In the genomic region with DNA sequence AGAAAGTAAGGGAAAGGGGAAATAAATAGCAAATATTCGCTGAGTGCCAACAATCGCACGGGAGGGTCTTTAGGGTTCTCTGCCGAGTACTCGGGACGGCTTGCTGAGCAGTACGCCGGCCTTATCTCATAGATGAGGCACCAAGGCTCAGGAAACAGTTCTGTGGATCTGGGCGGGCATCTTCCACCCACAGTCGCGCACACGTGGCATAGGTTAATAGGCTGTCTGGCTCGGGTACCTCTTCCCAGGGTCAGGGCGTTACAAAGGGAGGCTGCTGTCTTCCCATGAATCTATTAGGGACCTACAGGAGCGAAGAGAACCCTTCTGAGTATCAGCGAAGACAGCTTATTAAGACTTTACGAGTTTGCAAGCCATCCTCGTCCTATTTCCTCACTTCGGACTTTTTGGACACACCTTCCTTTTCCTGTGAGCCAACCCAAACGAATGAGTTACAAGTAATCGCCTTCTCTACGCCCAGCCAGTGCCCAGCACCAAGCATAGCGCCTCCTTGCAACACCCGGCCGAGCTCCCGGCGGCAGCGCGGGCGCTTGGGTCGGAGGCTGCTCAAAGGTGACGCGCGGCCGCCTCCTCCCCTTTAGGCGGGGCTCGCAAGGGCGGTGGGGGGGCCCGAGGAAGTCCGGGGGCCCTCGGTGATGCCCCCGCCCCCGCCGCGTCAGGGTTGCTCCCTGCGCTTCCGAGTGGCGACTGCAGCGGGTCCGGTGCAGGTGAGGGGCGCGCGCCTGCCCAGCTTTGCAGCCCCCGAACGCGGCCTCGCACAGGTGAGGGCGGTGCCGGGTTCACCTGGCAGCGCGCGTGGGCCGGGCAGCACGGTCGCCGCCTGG, we compare ENCODE assay signal across 8 cellular contexts. TPM values are rescaled to one million over a fixed set of nuclear protein-coding genes. Genes with fewer than 3 reads are reported as not detected.
DNase-seq lines count a peak whose midpoint lies in the region; ATAC-seq and TF ChIP-seq lines count a peak whose summit lies in the region.

A gene with protein sequence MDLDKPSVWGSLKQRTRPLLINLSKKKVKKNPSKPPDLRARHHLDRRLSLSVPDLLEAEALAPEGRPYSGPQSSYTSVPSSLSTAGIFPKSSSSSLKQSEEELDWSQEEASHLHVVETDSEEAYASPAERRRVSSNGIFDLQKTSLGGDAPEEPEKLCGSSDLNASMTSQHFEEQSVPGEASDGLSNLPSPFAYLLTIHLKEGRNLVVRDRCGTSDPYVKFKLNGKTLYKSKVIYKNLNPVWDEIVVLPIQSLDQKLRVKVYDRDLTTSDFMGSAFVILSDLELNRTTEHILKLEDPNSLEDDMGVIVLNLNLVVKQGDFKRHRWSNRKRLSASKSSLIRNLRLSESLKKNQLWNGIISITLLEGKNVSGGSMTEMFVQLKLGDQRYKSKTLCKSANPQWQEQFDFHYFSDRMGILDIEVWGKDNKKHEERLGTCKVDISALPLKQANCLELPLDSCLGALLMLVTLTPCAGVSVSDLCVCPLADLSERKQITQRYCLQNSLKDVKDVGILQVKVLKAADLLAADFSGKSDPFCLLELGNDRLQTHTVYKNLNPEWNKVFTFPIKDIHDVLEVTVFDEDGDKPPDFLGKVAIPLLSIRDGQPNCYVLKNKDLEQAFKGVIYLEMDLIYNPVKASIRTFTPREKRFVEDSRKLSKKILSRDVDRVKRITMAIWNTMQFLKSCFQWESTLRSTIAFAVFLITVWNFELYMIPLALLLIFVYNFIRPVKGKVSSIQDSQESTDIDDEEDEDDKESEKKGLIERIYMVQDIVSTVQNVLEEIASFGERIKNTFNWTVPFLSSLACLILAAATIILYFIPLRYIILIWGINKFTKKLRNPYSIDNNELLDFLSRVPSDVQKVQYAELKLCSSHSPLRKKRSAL (plus strand): TSS at position 676 of the 842 bp plus-strand sequence. CDS start 66,705 bp downstream, outside the sequence.

- H3K27me3 Mint-ChIP-seq in activated naive CD8-positive, alpha-beta T cell treated with anti-CD3 and anti-CD28 coated beads, Interleukin-2, amount 50 U/mL, for 24 hours, result no peaks in the 10 kb centered on the region

- no peaks in the 10 kb centered on the region for H3K9me3 Mint-ChIP-seq in activated naive CD8-positive, alpha-beta T cell treated with anti-CD3 and anti-CD28 coated beads, Interleukin-2, amount 50 U/mL, for 24 hours

- peak within 1 kb of the TSS; percentile 80 to 98 (median 90) for H3K27ac ChIP-seq in spleen

- ATAC-seq in GM21529 (IDR thresholded peaks at IDR 0.05; ENCODE audit: unreplicated experiment), result peak; percentile 64
- peak; percentile 81 for ATAC-seq in activated naive CD8-positive, alpha-beta T cell treated with anti-CD3 and anti-CD28 coated beads, Interleukin-2, amount 50 U/mL, for 24 hours

- H3K4me3 Mint-ChIP-seq in activated naive CD8-positive, alpha-beta T cell treated with anti-CD3 and anti-CD28 coated beads, Interleukin-2, amount 50 U/mL, for 24 hours, result peak within 1 kb of the TSS; percentile 86

- H3K4me3 ChIP-seq in spleen, result peak within 1 kb of the TSS; percentile 63 to 91 (median 76)

- peak; percentile 30 for DNase-seq in D341Med (ENCODE audit: low spot score)
- peak; percentile 89 for DNase-seq in KBM-7
- DNase-seq in T follicular helper cell (ENCODE audit: low read depth), result peak; percentile 65
- DNase-seq in activated naive CD8-positive, alpha-beta T cell treated with anti-CD3 and anti-CD28 coated beads, Interleukin-2, amount 50 U/mL, for 24 hours, result peak; percentile 87
- DNase-seq in iPS DF 4.7 (ENCODE audit: extremely low read depth, low spot score), result peak; percentile 46
- peak; percentile 99 for DNase-seq in spleen
- no peak for DNase-seq in SIG-M5 (lab: John Stamatoyannopoulos, UW)

- peak; percentile 24 to 62 (median 52) for TF ChIP-seq POLR2A in spleen (IDR thresholded peaks at IDR 0.05)

- H3K27ac Mint-ChIP-seq in activated naive CD8-positive, alpha-beta T cell treated with anti-CD3 and anti-CD28 coated beads, Interleukin-2, amount 50 U/mL, for 24 hours, result peak within 1 kb of the TSS; percentile 98

- no peaks in the 10 kb centered on the region for H3K36me3 ChIP-seq in spleen

- TF ChIP-seq CTCF in spleen (IDR thresholded peaks at IDR 0.05 in 8 of 11, conservative IDR thresholded peaks at IDR 0.05 in 3 of 11), result peak in 6 of 11 experiments; percentile 14 to 45 (median 34)

- intact Hi-C loops in spleen (cut with DNase I; ENCODE audit: low total_unique reads), result no loop called here

- H3K4me1 ChIP-seq in spleen, result peaks cover 18 to 77% (median 59%) of the 10 kb centered on the region in 6 donors

- no peaks in the 10 kb centered on the region for H3K9me3 ChIP-seq in spleen

- peaks cover 2% of the 10 kb centered on the region for H3K36me3 Mint-ChIP-seq in activated naive CD8-positive, alpha-beta T cell treated with anti-CD3 and anti-CD28 coated beads, Interleukin-2, amount 50 U/mL, for 24 hours (ENCODE audit: low read depth)

- peaks cover 0 to 6% (median 0%) of the 10 kb centered on the region in 7 donors for H3K27me3 ChIP-seq in spleen (replicated peaks in 1 of 7)

- in situ Hi-C loops in KBM-7 (cut with MboI; ENCODE audit: low pct_unique_long_range_greater_than_20kb, low sequenced_read_pairs), result no loop called here

- peaks cover 85% of the 10 kb centered on the region for H3K4me1 Mint-ChIP-seq in activated naive CD8-positive, alpha-beta T cell treated with anti-CD3 and anti-CD28 coated beads, Interleukin-2, amount 50 U/mL, for 24 hours

- WGBS in spleen, 5 donors, result 0 to 1% (median 0%) methylated on average over 35 to 66 of the region's 66 CpGs

RNA-seq across cellular contexts. Expression of the gene that starts here (rescaled TPM):
- 100 to 1,000 TPM in 6 of 7 donors, 10 to 100 TPM in 1; 80.3 to 205 (median 124) TPM for total RNA-seq in spleen
- polyA plus RNA-seq in spleen, result 1 to 10 TPM; 5.6 to 7.4 (median 6.7) TPM
